In genomic region chr19:35644206-35644986, GRCh38 we compare ENCODE assay signal across 8 cellular contexts. TPM values are rescaled to one million over a fixed set of nuclear protein-coding genes. Genes with fewer than 3 reads are reported as not detected.
DNase-seq lines count a peak whose midpoint lies in the region; ATAC-seq and FAIRE-seq lines count a peak whose summit lies in the region.

No MANE protein-coding gene starts in this region.

- H3K27me3 Mint-ChIP-seq in naive thymus-derived CD4-positive, alpha-beta T cell: no peaks in the 10 kb centered on the region

- ATAC-seq in GM21717 (IDR thresholded peaks at IDR 0.05; ENCODE audit: unreplicated experiment): peak; percentile 50
- ATAC-seq in naive thymus-derived CD4-positive, alpha-beta T cell: peak; percentile 90
- ATAC-seq in stimulated activated effector memory CD8-positive, alpha-beta T cell treated with anti-CD3 and anti-CD28 coated beads, Interleukin-12 subunit alpha, Interleukin-12 subunit beta, amount 100 ng/mL, for 72 hours: peak; percentile 89

- H3K27ac ChIP-seq in KOPT-K1 (ENCODE audit: low read depth, low read length, poor library complexity, severe bottlenecking): peak overlapping the region; percentile 76
- H3K27ac ChIP-seq in naive thymus-derived CD4-positive, alpha-beta T cell (ENCODE audit: low read depth, low read length): peak overlapping the region; percentile 72

- H3K4me1 ChIP-seq in naive thymus-derived CD4-positive, alpha-beta T cell (ENCODE audit: control insufficient read depth in 2 of 2, insufficient read depth in 2 of 2, low read length in 2 of 2): peaks cover 25 to 36% of the 10 kb centered on the region in 2 donors

- intact Hi-C loops in naive thymus-derived CD4-positive, alpha-beta T cell (cut with micrococcal nuclease): loop anchor here (1.0 to 10.0 kb wide), 14 partner anchors 16 to 730 kb away; partner anchors contain the start of genes PSENEN (in 2 of the 2), THAP8 (in 2 of the 2), TMEM147 (in 2 of the 2) and U2AF1L4 (in 2 of the 2)

- POLR2A ChIA-PET in naive thymus-derived CD4-positive, alpha-beta T cell (lab: Charles Lee): interaction anchor here (1.1 to 3.6 kb wide), 9 partner anchors 10 to 285 kb away, joined by 3 to 18 read pairs (median 5); partner anchors contain the start of genes HAUS5 and IGFLR1

- FAIRE-seq in RCC 7860 (lab: Jason Lieb, UNC): no peak

- H3K36me3 Mint-ChIP-seq in naive thymus-derived CD4-positive, alpha-beta T cell: no peaks in the 10 kb centered on the region
- H3K36me3 Mint-ChIP-seq in stimulated activated effector memory CD8-positive, alpha-beta T cell treated with anti-CD3 and anti-CD28 coated beads, Interleukin-12 subunit alpha, Interleukin-12 subunit beta, amount 100 ng/mL, for 72 hours: peaks cover 5% of the 10 kb centered on the region

- peak overlapping the region; percentile 96 for H3K4me3 ChIP-seq in naive thymus-derived CD4-positive, alpha-beta T cell (ENCODE audit: low read length)

- peak overlapping the region; percentile 81 to 94 (median 90) for H3K4me3 Mint-ChIP-seq in naive thymus-derived CD4-positive, alpha-beta T cell
- H3K4me3 Mint-ChIP-seq in stimulated activated effector memory CD8-positive, alpha-beta T cell treated with anti-CD3 and anti-CD28 coated beads, Interleukin-12 subunit alpha, Interleukin-12 subunit beta, amount 100 ng/mL, for 72 hours: peak overlapping the region; percentile 77

- H3K36me3 ChIP-seq in KOPT-K1 (ENCODE audit: insufficient read depth, low read length): no peaks in the 10 kb centered on the region
- peaks cover 0 to 10% (median 0%) of the 10 kb centered on the region in 3 experiments for H3K36me3 ChIP-seq in naive thymus-derived CD4-positive, alpha-beta T cell (ENCODE audit: control insufficient read depth in 2 of 3, insufficient read depth in 3 of 3, low read length in 3 of 3)

- peaks cover 12 to 52% (median 38%) of the 10 kb centered on the region in 7 donors for H3K4me1 Mint-ChIP-seq in naive thymus-derived CD4-positive, alpha-beta T cell
- H3K4me1 Mint-ChIP-seq in stimulated activated effector memory CD8-positive, alpha-beta T cell treated with anti-CD3 and anti-CD28 coated beads, Interleukin-12 subunit alpha, Interleukin-12 subunit beta, amount 100 ng/mL, for 72 hours: peaks cover 51% of the 10 kb centered on the region

- H3K9me3 ChIP-seq in KOPT-K1 (ENCODE audit: insufficient read depth, low read length, poor library complexity, severe bottlenecking): no peaks in the 10 kb centered on the region
- no peaks in the 10 kb centered on the region for H3K9me3 ChIP-seq in naive thymus-derived CD4-positive, alpha-beta T cell (ENCODE audit: control insufficient read depth in 2 of 3, low read length in 3 of 3)

- H3K27ac Mint-ChIP-seq in naive thymus-derived CD4-positive, alpha-beta T cell: peak overlapping the region; percentile 83 to 97 (median 93)
- peak overlapping the region; percentile 60 for H3K27ac Mint-ChIP-seq in stimulated activated effector memory CD8-positive, alpha-beta T cell treated with anti-CD3 and anti-CD28 coated beads, Interleukin-12 subunit alpha, Interleukin-12 subunit beta, amount 100 ng/mL, for 72 hours

- H3K27me3 ChIP-seq in naive thymus-derived CD4-positive, alpha-beta T cell (ENCODE audit: control insufficient read depth in 2 of 2, insufficient read depth in 2 of 2, low read length in 2 of 2): no peaks in the 10 kb centered on the region

- peaks cover 0 to 2% (median 0%) of the 10 kb centered on the region in 11 donors for H3K9me3 Mint-ChIP-seq in naive thymus-derived CD4-positive, alpha-beta T cell
- H3K9me3 Mint-ChIP-seq in stimulated activated effector memory CD8-positive, alpha-beta T cell treated with anti-CD3 and anti-CD28 coated beads, Interleukin-12 subunit alpha, Interleukin-12 subunit beta, amount 100 ng/mL, for 72 hours: no peaks in the 10 kb centered on the region

- DNase-seq in DMS153 (lab: John Stamatoyannopoulos, UW) (peak; percentile 89), RCC 7860 (ENCODE audit: low spot score) (peak; percentile 53), activated T-helper 1 cell treated with Interleukin-2 at 50 U/mL for 16 hours (ENCODE audit: low read depth) (peak; percentile 91), fibroblast of gingiva (ENCODE audit: low read depth) (peak; percentile 91)
- DNase-seq in naive thymus-derived CD4-positive, alpha-beta T cell: peak; percentile 81 to 93 (median 89)
- DNase-seq in stimulated activated effector memory CD8-positive, alpha-beta T cell treated with anti-CD3 and anti-CD28 coated beads, Interleukin-12 subunit alpha, Interleukin-12 subunit beta, amount 100 ng/mL, for 72 hours (ENCODE audit: low spot score in 2 of 2): peak; percentile 87 to 95

- CTCF ChIA-PET in naive thymus-derived CD4-positive, alpha-beta T cell (lab: Charles Lee): interaction anchor here (1.0 kb wide), 1 partner anchor 52 kb away, joined by 3 read pairs; no protein-coding TSS in a partner anchor

RNA-seq across cellular contexts. Expression of gene ETV2, which starts 2.9 kb away (rescaled TPM):
- under 1 TPM in 3 of 5 experiments, not detected in 2; 0.56 to 0.71 (median 0.70) TPM for total RNA-seq in naive thymus-derived CD4-positive, alpha-beta T cell
- polyA plus RNA-seq in naive thymus-derived CD4-positive, alpha-beta T cell: under 1 TPM; 0.61 to 0.89 TPM

RNA-seq across cellular contexts. Expression of gene COX6B1, which starts 3.7 kb away (rescaled TPM):
- 100 to 1,000 TPM; 172 to 464 (median 232) TPM for total RNA-seq in naive thymus-derived CD4-positive, alpha-beta T cell
- 100 to 1,000 TPM; 819 to 873 TPM for polyA plus RNA-seq in naive thymus-derived CD4-positive, alpha-beta T cell

RNA-seq across cellular contexts. Expression of gene RBM42, which starts 15.6 kb away (rescaled TPM):
- 10 to 100 TPM; 39.0 to 98.2 (median 51.3) TPM for total RNA-seq in naive thymus-derived CD4-positive, alpha-beta T cell
- 10 to 100 TPM; 48.7 to 49.8 TPM for polyA plus RNA-seq in naive thymus-derived CD4-positive, alpha-beta T cell

RNA-seq across cellular contexts. Expression of gene UPK1A, which starts 21.9 kb away (rescaled TPM):
- total RNA-seq in naive thymus-derived CD4-positive, alpha-beta T cell: 1 to 10 TPM in 1 of 5 experiments, under 1 TPM in 1, not detected in 3; 0.41 to 1.3 TPM
- not detected for polyA plus RNA-seq in naive thymus-derived CD4-positive, alpha-beta T cell

RNA-seq across cellular contexts. Expression of gene HAUS5, which starts 31.9 kb away (rescaled TPM):
- 10 to 100 TPM; 23.6 to 40.0 (median 28.4) TPM for total RNA-seq in naive thymus-derived CD4-positive, alpha-beta T cell
- 1 to 10 TPM; 7.6 TPM for polyA plus RNA-seq in naive thymus-derived CD4-positive, alpha-beta T cell

Comparison
In these comparisons a context has a peak if more than half of its experiments do, and no peak if none do; other contexts are left out.
1. Peak in every context shown above with its lines: DNase-seq, ATAC-seq, H3K4me3 ChIP-seq and H3K27ac ChIP-seq.